In genomic region chr3:67854663-67855062, GRCh38 we compare ENCODE assay signal across 23 cellular contexts.
A peak's percentile ranks its signal among the peaks of the same experiment; 100 is the strongest.
DNase-seq lines count a peak whose midpoint lies in the region; ATAC-seq, FAIRE-seq and TF ChIP-seq lines count a peak whose summit lies in the region.
"Had no signal": no experiment of that assay in that cellular context is flagged by ENCODE, and none has a peak within 500 bp of the region (broad histone marks: within the 10 kb centered on the region; RNA-seq: fewer than 3 reads in every experiment).

No MANE protein-coding gene starts in this region.

- H3K4me2 ChIP-seq in HepG2 (ENCODE audit: low read depth, low read length): no peak overlapping the region
- H3K4me2 ChIP-seq: GM23338 had no signal

- DNase-seq in NCI-H526 (lab: John Stamatoyannopoulos, UW) (peak; percentile 59 to 63), body of pancreas (no peak), HepG2 (ENCODE audit: low spot score) (peak; percentile 3), pancreas (no peak), OCI-M1 (lab: John Stamatoyannopoulos, UW) (no peak), HuH-7 (ENCODE audit: low spot score) (no peak)
- DNase-seq in activated T-helper 2 cell treated with anti-CD3 and anti-CD28 coated beads, Interferon-gamma antibody, Interleukin-2, Interleukin-4, amounts not matched to agents 10 μg/mL and 5 μg/mL and 100 μg/mL, durations not matched to agents 14 hours and 24 hours and 36 hours (ENCODE audit: low spot score): no peak
- DNase-seq: ACHN; BE2C; C1 segment of cervical spinal cord; CD4-positive, CD25-positive, alpha-beta regulatory T cell; CD8-positive, alpha-beta memory T cell; COR-L47; DMS 273 treated with DMSO at 0.1 percent for 48 hours; DMS79; GDM1; HCEC 1CT; IMR-90 had no signal

- no peaks in the 10 kb centered on the region for H3K27me3 Mint-ChIP-seq in activated T-helper 2 cell treated with anti-CD3 and anti-CD28 coated beads, Interferon-gamma antibody, Interleukin-2, Interleukin-4, amounts not matched to agents 10 μg/mL and 5 μg/mL and 100 μg/mL, durations not matched to agents 14 hours and 24 hours and 36 hours (ENCODE audit: low read depth)
- H3K27me3 Mint-ChIP-seq: CD4-positive, CD25-positive, alpha-beta regulatory T cell had no signal

- H3K27ac ChIP-seq in body of pancreas (peak overlapping the region in 2 of 4 donors; percentile 17 to 33), HepG2 (ENCODE audit: extremely low read length, insufficient read depth, low read length) (no peak overlapping the region), pancreas (peak overlapping the region in 1 of 4 donors; percentile 40)

- CTCF ChIA-PET in HepG2 (lab: Yijun Ruan, JAX; ENCODE audit: low intra/inter-chr PET ratio, low total read pairs): no interaction called here

- WGBS in body of pancreas, 2 donors: 19 to 21% methylated on average over 1 of the region's 1 CpG
- 5% methylated on average over 1 of the region's 1 CpG for WGBS in HepG2 (ENCODE audit: low lambda C conversion rate)
- 27 to 38% methylated on average over 1 of the region's 1 CpG for WGBS in pancreas, 2 donors

- H3K4me1 Mint-ChIP-seq in activated T-helper 2 cell treated with anti-CD3 and anti-CD28 coated beads, Interferon-gamma antibody, Interleukin-2, Interleukin-4, amounts not matched to agents 10 μg/mL and 5 μg/mL and 100 μg/mL, durations not matched to agents 14 hours and 24 hours and 36 hours (ENCODE audit: low read depth): no peaks in the 10 kb centered on the region
- H3K4me1 Mint-ChIP-seq: GM23338 had no signal

- FAIRE-seq in HepG2 (lab: Jason Lieb, UNC) (no peak), pancreas (lab: Jason Lieb, UNC) (no peak)
- FAIRE-seq: A204.1, GM12892, GM18507, H54 had no signal

- no peaks in the 10 kb centered on the region for H3K36me3 Mint-ChIP-seq in activated T-helper 2 cell treated with anti-CD3 and anti-CD28 coated beads, Interferon-gamma antibody, Interleukin-2, Interleukin-4, amounts not matched to agents 10 μg/mL and 5 μg/mL and 100 μg/mL, durations not matched to agents 14 hours and 24 hours and 36 hours (ENCODE audit: low read depth)
- H3K36me3 Mint-ChIP-seq: CD4-positive, CD25-positive, alpha-beta regulatory T cell; CD8-positive, alpha-beta memory T cell had no signal

- TF ChIP-seq CTCF in body of pancreas (IDR thresholded peaks at IDR 0.05): no peak
- no peak for TF ChIP-seq CTCF in HepG2 (CRISPR knock-in tag; IDR thresholded peaks at IDR 0.05)
- TF ChIP-seq CTCF in pancreas (IDR thresholded peaks at IDR 0.05): no peak

- H3K27ac Mint-ChIP-seq in activated T-helper 2 cell treated with anti-CD3 and anti-CD28 coated beads, Interferon-gamma antibody, Interleukin-2, Interleukin-4, amounts not matched to agents 10 μg/mL and 5 μg/mL and 100 μg/mL, durations not matched to agents 14 hours and 24 hours and 36 hours: no peak overlapping the region
- H3K27ac Mint-ChIP-seq: CD4-positive, CD25-positive, alpha-beta regulatory T cell; CD8-positive, alpha-beta memory T cell; GM23338 had no signal

- no peak overlapping the region for H3K4me3 Mint-ChIP-seq in activated T-helper 2 cell treated with anti-CD3 and anti-CD28 coated beads, Interferon-gamma antibody, Interleukin-2, Interleukin-4, amounts not matched to agents 10 μg/mL and 5 μg/mL and 100 μg/mL, durations not matched to agents 14 hours and 24 hours and 36 hours (ENCODE audit: low read depth)
- H3K4me3 Mint-ChIP-seq: CD4-positive, CD25-positive, alpha-beta regulatory T cell; CD8-positive, alpha-beta memory T cell; GM23338 had no signal

- ATAC-seq in body of pancreas: peak; percentile 84
- ATAC-seq in HepG2: no peak
- ATAC-seq in pancreas: peak in 3 of 4 donors; percentile 59 to 87 (median 74)
- ATAC-seq: GM23338 had no signal

- peaks cover 7% of the 10 kb centered on the region for H3K4me1 ChIP-seq in body of pancreas
- no peaks in the 10 kb centered on the region for H3K4me1 ChIP-seq in HepG2 (ENCODE audit: insufficient read depth, low read length)
- peaks cover 0 to 8% (median 0%) of the 10 kb centered on the region in 3 donors for H3K4me1 ChIP-seq in pancreas
- H3K4me1 ChIP-seq: BE2C had no signal

- no peaks in the 10 kb centered on the region for H4K20me1 ChIP-seq in HepG2 (ENCODE audit: insufficient read depth, low read length)

- H3K9ac ChIP-seq in HepG2 (ENCODE audit: insufficient read depth, low read depth, low read length): no peak overlapping the region

- no peaks in the 10 kb centered on the region for H3K9me3 Mint-ChIP-seq in activated T-helper 2 cell treated with anti-CD3 and anti-CD28 coated beads, Interferon-gamma antibody, Interleukin-2, Interleukin-4, amounts not matched to agents 10 μg/mL and 5 μg/mL and 100 μg/mL, durations not matched to agents 14 hours and 24 hours and 36 hours
- H3K9me3 Mint-ChIP-seq: CD8-positive, alpha-beta memory T cell; GM23338 had no signal

- POLR2A ChIA-PET in HepG2 (lab: Yijun Ruan, JAX): no interaction called here

- no peak for TF ChIP-seq EP300 in HepG2 (IDR thresholded peaks at IDR 0.05; ENCODE audit: low read depth in 2 of 2, low read length in 2 of 2)
- TF ChIP-seq EP300 in HepG2 (CRISPR knock-in tag; IDR thresholded peaks at IDR 0.05; ENCODE audit: borderline replicate concordance): no peak

- intact Hi-C loops in body of pancreas (cut with DNase I) (no loop called here), HepG2 (cut with micrococcal nuclease; ENCODE audit: unreplicated experiment) (no loop called here), pancreas (cut with DNase I) (no loop called here)
- intact Hi-C loops in activated T-helper 2 cell treated with anti-CD3 and anti-CD28 coated beads, Interferon-gamma antibody, Interleukin-2, Interleukin-4, amounts not matched to agents 10 μg/mL and 5 μg/mL and 100 μg/mL, durations not matched to agents 14 hours and 24 hours and 36 hours (cut with micrococcal nuclease): no loop called here

- TF ChIP-seq POLR2A in body of pancreas (IDR thresholded peaks at IDR 0.05) (no peak), HepG2 (IDR thresholded peaks at IDR 0.05; ENCODE audit: insufficient read depth in 1 of 2, low read depth in 2 of 2, low read length in 2 of 2) (no peak)

- H2AFZ ChIP-seq in HepG2 (ENCODE audit: low read length): no peak overlapping the region
- H2AFZ ChIP-seq: GM23338 had no signal

- H3K79me2 ChIP-seq in HepG2 (ENCODE audit: insufficient read depth, low read length): no peaks in the 10 kb centered on the region

- H3K27me3 ChIP-seq in body of pancreas (no peaks in the 10 kb centered on the region), HepG2 (ENCODE audit: control insufficient read depth in 1 of 2, insufficient read depth in 2 of 2, low read length in 2 of 2) (no peaks in the 10 kb centered on the region), pancreas (no peaks in the 10 kb centered on the region)
- H3K27me3 ChIP-seq: BE2C had no signal

- no peaks in the 10 kb centered on the region for H3K9me3 ChIP-seq in body of pancreas
- no peaks in the 10 kb centered on the region for H3K9me3 ChIP-seq in HepG2 (ENCODE audit: low read length)
- H3K9me3 ChIP-seq in pancreas: no peaks in the 10 kb centered on the region
- H3K9me3 ChIP-seq: BE2C had no signal

- H3K4me3 ChIP-seq in body of pancreas (no peak overlapping the region), HepG2 (replicated peaks in 1 of 3; ENCODE audit: insufficient read depth in 1 of 3, low read depth in 2 of 3, low read length in 3 of 3) (no peak overlapping the region), pancreas (no peak overlapping the region)
- H3K4me3 ChIP-seq: GM23338 had no signal

- in situ Hi-C loops in HepG2 (cut with HindIII; ENCODE audit: extremely low pct_ligation_motif_present, low pct_unique_long_range_greater_than_20kb): loop anchor here (25.0 kb wide), 1 partner anchor 742 kb away; no protein-coding TSS in a partner anchor

- H3K36me3 ChIP-seq in body of pancreas (replicated peaks in 1 of 2; ENCODE audit: insufficient read depth in 1 of 2, low read depth in 2 of 2) (no peaks in the 10 kb centered on the region), HepG2 (replicated peaks in 1 of 2; ENCODE audit: control insufficient read depth in 1 of 2, insufficient read depth in 2 of 2, low read length in 2 of 2) (no peaks in the 10 kb centered on the region), pancreas (no peaks in the 10 kb centered on the region)
- H3K36me3 ChIP-seq: BE2C had no signal

- no TSS peak for BruUV-seq in HepG2 (replicated peaks; lab: Mats Ljungman, UMichigan)

- no peak for TF ChIP-seq RAD21 in HepG2 (CRISPR knock-in tag; IDR thresholded peaks at IDR 0.05)

TF ChIP-seq in HepG2, 621 proteins besides CTCF, POLR2A, EP300 and RAD21:
- TF ChIP-seq MTA1 (CRISPR knock-in tag; IDR thresholded peaks at IDR 0.05; ENCODE audit: borderline replicate concordance) (no peak), MAFK (conservative IDR thresholded peaks at IDR 0.05 in 1 of 2, IDR thresholded peaks at IDR 0.05 in 1 of 2; ENCODE audit: low read length in 2 of 2) (0 out of 4 replicates have a peak, but pooled peaks of 1 of the 2 experiments have one; percentile 11)

Comparison
In these comparisons a context has a peak if more than half of its experiments do, and no peak if none do; other contexts are left out.
1. DNase-seq: peak in NCI-H526 (2 of 2) and HepG2 (single experiment); none in body of pancreas (0 of 4), pancreas (0 of 6), OCI-M1 (single experiment), HuH-7 (single experiment) and activated T-helper 2 cell treated with anti-CD3 and anti-CD28 coated beads, Interferon-gamma antibody, Interleukin-2, Interleukin-4, amounts not matched to agents 10 μg/mL and 5 μg/mL and 100 μg/mL, durations not matched to agents 14 hours and 24 hours and 36 hours (single experiment).